In genomic region chr2:171688129-171688465, GRCh38 we compare ENCODE assay signal across 8 cellular contexts. TPM values are rescaled to one million over a fixed set of nuclear protein-coding genes. Genes with fewer than 3 reads are reported as not detected.
DNase-seq lines count a peak whose midpoint lies in the region; ATAC-seq and TF ChIP-seq lines count a peak whose summit lies in the region.

No MANE protein-coding gene starts in this region.

- POLR2A ChIA-PET in Panc1 (lab: Charles Lee): no interaction called here

- no peaks in the 10 kb centered on the region for H3K9me3 Mint-ChIP-seq in Calu3 (ENCODE audit: low read depth, unreplicated experiment)

- DNase-seq in Calu3: no peak
- DNase-seq in Panc1 (ENCODE audit: low read depth, low spot score): no peak
- DNase-seq in esophagus muscularis mucosa (ENCODE audit: extremely low spot score): no peak
- no peak for DNase-seq in omental fat pad (ENCODE audit: low spot score)
- no peak for DNase-seq in NOMO-1 treated with DMSO at 0.1 percent for 48 hours (lab: John Stamatoyannopoulos, UW; ENCODE audit: unreplicated experiment)
- no peak for DNase-seq in dedifferentiated amniotic fluid mesenchymal stem cell (ENCODE audit: extremely low spot score)

- H3K36me3 ChIP-seq in Panc1 (ENCODE audit: control insufficient read depth, insufficient read depth, low read length): peaks cover 15% of the 10 kb centered on the region
- H3K36me3 ChIP-seq in esophagus muscularis mucosa: peaks cover 0 to 22% (median 12%) of the 10 kb centered on the region in 4 donors

- H3K4me3 ChIP-seq in Panc1 (ENCODE audit: low read depth in 2 of 2, low read length in 2 of 2) (peak overlapping the region; percentile 98), esophagus muscularis mucosa (peak overlapping the region; percentile 74 to 94 (median 87))

- TSS peak; percentile 60 for BruUV-seq in Calu3 (replicated peaks; lab: Mats Ljungman, UMichigan)
- BruUV-seq in Panc1 (replicated peaks; lab: Mats Ljungman, UMichigan): no TSS peak

- no peak for TF ChIP-seq POLR2A in esophagus muscularis mucosa (IDR thresholded peaks at IDR 0.05; ENCODE audit: low read depth)

- H3K27ac ChIP-seq in Panc1 (ENCODE audit: low read length): peak overlapping the region; percentile 97
- H3K27ac ChIP-seq in esophagus muscularis mucosa (replicated peaks in 1 of 4): peak overlapping the region; percentile 76 to 87 (median 85)

- in situ Hi-C loops in Panc1 (cut with HindIII; ENCODE audit: low pct_unique_long_range_greater_than_20kb, low sequenced_read_pairs): no loop called here

- intact Hi-C loops in Calu3 (cut with micrococcal nuclease; ENCODE audit: unreplicated experiment): no loop called here
- intact Hi-C loops in Panc1 (cut with micrococcal nuclease; ENCODE audit: unreplicated experiment): no loop called here
- intact Hi-C loops in esophagus muscularis mucosa (cut with DNase I): loop anchor here (10.0 kb wide), 2 partner anchors 93 to 253 kb away; partner anchors contain the start of genes DCAF17 and METTL8

- WGBS in esophagus muscularis mucosa: 0% methylated on average over 9 of the region's 10 CpGs

- H3K27ac Mint-ChIP-seq in Calu3 (ENCODE audit: unreplicated experiment): peak overlapping the region; percentile 92

- H3K4me1 ChIP-seq in Panc1 (ENCODE audit: control insufficient read depth, insufficient read depth, low read length) (peaks cover 4% of the 10 kb centered on the region; the same call in 1 of the 2 replicates), esophagus muscularis mucosa (peaks cover 15 to 28% (median 25%) of the 10 kb centered on the region in 4 donors)

- TF ChIP-seq EP300 in esophagus muscularis mucosa (IDR thresholded peaks at IDR 0.05): no peak

- CTCF ChIA-PET in Calu3 (lab: Charles Lee): interaction anchor here (1.0 to 1.3 kb wide), 2 partner anchors 14 to 16 kb away, joined by 3 to 6 read pairs; no protein-coding TSS in a partner anchor
- CTCF ChIA-PET in Panc1 (lab: Charles Lee): no interaction called here

- peak overlapping the region; percentile 96 for H3K4me3 Mint-ChIP-seq in Calu3 (ENCODE audit: low read depth, unreplicated experiment)

- no peak for TF ChIP-seq CTCF in Calu3 (IDR thresholded peaks at IDR 0.05; ENCODE audit: unreplicated experiment)
- no peak for TF ChIP-seq CTCF in Panc1 (IDR thresholded peaks at IDR 0.05)
- no peak for TF ChIP-seq CTCF in esophagus muscularis mucosa (IDR thresholded peaks at IDR 0.05)
- TF ChIP-seq CTCF in omental fat pad (IDR thresholded peaks at IDR 0.05): no peak

- ATAC-seq in GM21723 (IDR thresholded peaks at IDR 0.05; ENCODE audit: unreplicated experiment): peak; percentile 29
- peak; percentile 11 for ATAC-seq in Panc1
- ATAC-seq in omental fat pad (ENCODE audit: low FRiP score): peak; percentile 15
- no peak for ATAC-seq in GM19328 (IDR thresholded peaks at IDR 0.05; ENCODE audit: unreplicated experiment)

- no peaks in the 10 kb centered on the region for H3K4me1 Mint-ChIP-seq in Calu3 (ENCODE audit: low read depth, unreplicated experiment)

- peaks cover 3% of the 10 kb centered on the region; the same call in 1 of the 2 replicates for H3K27me3 ChIP-seq in Panc1 (ENCODE audit: control insufficient read depth, insufficient read depth, low read length)
- H3K27me3 ChIP-seq in esophagus muscularis mucosa: no peaks in the 10 kb centered on the region

- H3K9me3 ChIP-seq in Panc1 (ENCODE audit: control insufficient read depth, insufficient read depth, low read depth, low read length): no peaks in the 10 kb centered on the region
- H3K9me3 ChIP-seq in esophagus muscularis mucosa: no peaks in the 10 kb centered on the region

- peaks cover 18% of the 10 kb centered on the region for H3K36me3 Mint-ChIP-seq in Calu3 (ENCODE audit: insufficient read depth, unreplicated experiment)

- H3K27me3 Mint-ChIP-seq in Calu3 (ENCODE audit: unreplicated experiment): peaks cover 12% of the 10 kb centered on the region

RNA-seq across cellular contexts. Expression of gene DYNC1I2, which starts 0.8 kb away (rescaled TPM):
- total RNA-seq in Calu3 (2022): 66.1 and 67.1 TPM in 2 replicates
- total RNA-seq in Panc1 (2021; ENCODE audit: unreplicated experiment): 72.8 TPM
- polyA plus RNA-seq in Panc1 (2012; ENCODE audit: insufficient read length): 67.9 TPM
- total RNA-seq in esophagus muscularis mucosa: 100 to 1,000 TPM in 3 of 4 donors, 10 to 100 TPM in 1; 99.1 to 122 (median 112) TPM
- 100 to 1,000 TPM in 2 of 4 donors, 10 to 100 TPM in 2; 73.5 to 115 (median 87.8) TPM for total RNA-seq in omental fat pad
